In genomic region chr19:4067396-4068057, GRCh38 we compare ENCODE assay signal across 8 cellular contexts. TPM values are rescaled to one million over a fixed set of nuclear protein-coding genes. Genes with fewer than 3 reads are reported as not detected.
DNase-seq lines count a peak whose midpoint lies in the region; ATAC-seq and TF ChIP-seq lines count a peak whose summit lies in the region.

No MANE protein-coding gene starts in this region.

- H3K36me3 ChIP-seq in PC-3 (ENCODE audit: low read depth, low read length): no peaks in the 10 kb centered on the region
- no peaks in the 10 kb centered on the region for H3K36me3 ChIP-seq in ectodermal cell (ENCODE audit: control insufficient read depth, insufficient read depth, low read length)

- no TSS peak for BruUV-seq in PC-3 (replicated peaks; lab: Mats Ljungman, UMichigan)

- H3K9ac ChIP-seq in PC-3 (ENCODE audit: low read length): peak overlapping the region; percentile 37; the same call in 1 of the 2 replicates

- no peak overlapping the region for H3K27ac ChIP-seq in PC-3 (ENCODE audit: low read length)
- H3K27ac ChIP-seq in ectodermal cell (ENCODE audit: insufficient read depth, low read depth, low read length, poor library complexity, severe bottlenecking): no peak overlapping the region

- peak overlapping the region; percentile 76; the same call in 1 of the 2 replicates for H2AFZ ChIP-seq in PC-3 (ENCODE audit: low read length)

- H3K4me3 ChIP-seq in GM12875 (ENCODE audit: low read depth, low read length): peak overlapping the region; percentile 66
- peak overlapping the region; percentile 76 for H3K4me3 ChIP-seq in PC-3 (ENCODE audit: low read length)
- H3K4me3 ChIP-seq in ectodermal cell (ENCODE audit: insufficient read depth, low read depth, low read length): peak overlapping the region; percentile 30
- H3K4me3 ChIP-seq in mononuclear cell (ENCODE audit: low read length): peak overlapping the region; percentile 51

- peak overlapping the region; percentile 82 for H3K4me2 ChIP-seq in PC-3 (ENCODE audit: low read length)

- H3K27me3 ChIP-seq in PC-3 (ENCODE audit: low read length): no peaks in the 10 kb centered on the region
- peaks cover 32% of the 10 kb centered on the region for H3K27me3 ChIP-seq in ectodermal cell (ENCODE audit: control insufficient read depth, insufficient read depth, low read length, poor library complexity, severe bottlenecking)
- H3K27me3 ChIP-seq in mononuclear cell (ENCODE audit: insufficient read depth, low read length): no peaks in the 10 kb centered on the region

- H3K4me1 ChIP-seq in PC-3 (ENCODE audit: insufficient read depth, low read length): peaks cover 11% of the 10 kb centered on the region
- H3K4me1 ChIP-seq in ectodermal cell (ENCODE audit: control insufficient read depth, insufficient read depth, low read length): peaks cover 5% of the 10 kb centered on the region
- H3K4me1 ChIP-seq in mononuclear cell (ENCODE audit: insufficient read depth, low read length): peaks cover 45% of the 10 kb centered on the region

- no peak for DNase-seq in PC-3
- no peak for DNase-seq in stimulated activated CD4-positive, alpha-beta T cell treated with anti-CD3 and anti-CD28 coated beads, Interleukin-4, amount 100 ng/mL, for 4 hours
- no peak for DNase-seq in T1000 (lab: John Stamatoyannopoulos, UW)
- DNase-seq in stimulated activated CD4-positive, alpha-beta T cell treated with anti-CD3 and anti-CD28 coated beads, Interleukin-15, amount 100 ng/mL, for 24 hours: no peak

- H3K9me3 ChIP-seq in PC-3 (ENCODE audit: low read length) (no peaks in the 10 kb centered on the region), ectodermal cell (ENCODE audit: control insufficient read depth, low read length) (no peaks in the 10 kb centered on the region), mononuclear cell (ENCODE audit: low read depth, low read length) (no peaks in the 10 kb centered on the region)

- H4K20me1 ChIP-seq in PC-3 (ENCODE audit: low read length): peaks cover 13% of the 10 kb centered on the region; the same call in 1 of the 2 replicates

- ATAC-seq in PC-3 (no peak), HG03095 (IDR thresholded peaks at IDR 0.05; ENCODE audit: unreplicated experiment) (no peak)

- intact Hi-C loops in PC-3 (cut with micrococcal nuclease): no loop called here

- TF ChIP-seq CTCF in GM12875 (IDR thresholded peaks at IDR 0.05; ENCODE audit: borderline replicate concordance, insufficient read depth, low read depth, low read length) (no peak), PC-3 (conservative IDR thresholded peaks at IDR 0.05; ENCODE audit: low read depth, low read length) (no peak)

- WGBS in ectodermal cell, 2 experiments: 2% methylated on average over 58 of the region's 58 CpGs

- no peaks in the 10 kb centered on the region for H3F3A ChIP-seq in PC-3 (ENCODE audit: low read length, unreplicated experiment)

- POLR2A ChIA-PET in PC-3 (lab: Charles Lee; ENCODE audit: unreplicated experiment): no interaction called here

- H3K79me2 ChIP-seq in PC-3 (ENCODE audit: low read length): peaks cover 26% of the 10 kb centered on the region

- CTCF ChIA-PET in PC-3 (lab: Charles Lee): no interaction called here

- no peaks in the 10 kb centered on the region for H3K9me2 ChIP-seq in PC-3 (replicated peaks; ENCODE audit: low read length)

RNA-seq across cellular contexts. Expression of gene ZBTB7A, which starts 0.8 kb away (rescaled TPM):
- 16.7 and 40.2 TPM in 2 replicates for total RNA-seq in PC-3 (2014; rRNA removed)
- 8.4 TPM for polyA plus RNA-seq in ectodermal cell (2013, experiment 1 of 4)
- 7.6 TPM for polyA plus RNA-seq in ectodermal cell (2013, experiment 2 of 4)
- 7.8 TPM for polyA plus RNA-seq in ectodermal cell (2013, experiment 3 of 4)
- polyA plus RNA-seq in ectodermal cell (2013, experiment 4 of 4): 8.3 TPM
- total RNA-seq in mononuclear cell: 91.1 TPM

RNA-seq across cellular contexts. Expression of gene MAP2K2, which starts 56.4 kb away (rescaled TPM):
- 229 and 360 TPM in 2 replicates for total RNA-seq in PC-3 (2014; rRNA removed)
- 202 TPM for polyA plus RNA-seq in ectodermal cell (2013, experiment 1 of 4)
- polyA plus RNA-seq in ectodermal cell (2013, experiment 2 of 4): 207 TPM
- 161 TPM for polyA plus RNA-seq in ectodermal cell (2013, experiment 3 of 4)
- polyA plus RNA-seq in ectodermal cell (2013, experiment 4 of 4): 157 TPM
- 56.4 TPM for total RNA-seq in mononuclear cell

RNA-seq across cellular contexts. Expression of gene PIAS4, which starts 60.0 kb away (rescaled TPM):
- total RNA-seq in PC-3 (2014; rRNA removed) (21.0 and 26.5 TPM in 2 replicates), mononuclear cell (12.0 TPM)
- polyA plus RNA-seq in ectodermal cell (2013, experiment 1 of 4): 42.6 TPM
- 44.6 TPM for polyA plus RNA-seq in ectodermal cell (2013, experiment 2 of 4)
- 33.7 TPM for polyA plus RNA-seq in ectodermal cell (2013, experiment 3 of 4)
- polyA plus RNA-seq in ectodermal cell (2013, experiment 4 of 4): 34.3 TPM
